1 cellular context compared by ENCODE assay signal in genomic region chr9:68356370-68357118, GRCh38.
A peak's percentile ranks its signal among the peaks of the same experiment; 100 is the strongest.
TF ChIP-seq lines count a peak whose summit lies in the region.

Gene PGM5, plus strand, starts transcription at chr9:68356611. Its CDS starts 517 bp downstream, at chr9:68357128.

TF ChIP-seq in HEK293, 187 proteins besides CTCF, POLR2A, EP300 and RAD21 (continued from another document):
- TF ChIP-seq ZSCAN4 (tag by site-specific recombination; IDR thresholded peaks at IDR 0.05), result peak; percentile 53; the same call in 1 of the 2 replicates
- TF ChIP-seq KLF9 (tag by site-specific recombination; IDR thresholded peaks at IDR 0.05; ENCODE audit: low read depth), result peak; percentile 38; the same call in 1 of the 2 replicates
- TF ChIP-seq KLF1 (tag by site-specific recombination; IDR thresholded peaks at IDR 0.05), result peak; percentile 34; the same call in 1 of the 2 replicates
- TF ChIP-seq ZNF335 (tag by site-specific recombination; conservative IDR thresholded peaks at IDR 0.05), result peak; percentile 67
- TF ChIP-seq PATZ1 (tag by site-specific recombination; IDR thresholded peaks at IDR 0.05), result 0 out of 2 replicates have a peak, but pooled peaks have one; percentile 20
- TF ChIP-seq PRDM1 (tag by site-specific recombination; IDR thresholded peaks at IDR 0.05), result 0 out of 2 replicates have a peak, but pooled peaks have one; percentile 9
- peak; percentile 43; the same call in 1 of the 2 replicates for TF ChIP-seq ZNF341 (tag by site-specific recombination; IDR thresholded peaks at IDR 0.05; ENCODE audit: low read depth)
- TF ChIP-seq ZBTB20 (tag by site-specific recombination; IDR thresholded peaks at IDR 0.05), result peak; percentile 95
- TF ChIP-seq ZBTB8A (tag by site-specific recombination; IDR thresholded peaks at IDR 0.05), result peak; percentile 88
- peak; percentile 71 for TF ChIP-seq ZBTB26 (tag by site-specific recombination; optimal IDR thresholded peaks at IDR 0.05)
- TF ChIP-seq KLF8 (tag by site-specific recombination; IDR thresholded peaks at IDR 0.05), result peak; percentile 42; the same call in 1 of the 2 replicates
